ENCODE assay signal across 14 cellular contexts in genomic region chr3:165194477-165195135, GRCh38. TPM values are rescaled to one million over a fixed set of nuclear protein-coding genes. Genes with fewer than 3 reads are reported as not detected.
A peak's percentile ranks its signal among the peaks of the same experiment; 100 is the strongest.
DNase-seq lines count a peak whose midpoint lies in the region; ATAC-seq and TF ChIP-seq lines count a peak whose summit lies in the region.
"Had no signal": no experiment of that assay in that cellular context is flagged by ENCODE, and none has a peak within 500 bp of the region (broad histone marks: within the 10 kb centered on the region; RNA-seq: fewer than 3 reads in every experiment).

No MANE protein-coding gene starts in this region.

- H3K36me3 ChIP-seq in mesenchymal stem cell (ENCODE audit: control insufficient read depth in 1 of 2, insufficient read depth in 2 of 2, low read depth in 1 of 2, low read length in 2 of 2) = no peaks in the 10 kb centered on the region
- H3K36me3 ChIP-seq in osteoblast (ENCODE audit: insufficient read depth, low read length) = no peaks in the 10 kb centered on the region

- H2AK5ac ChIP-seq in mesenchymal stem cell (ENCODE audit: low read length, severe bottlenecking) = no peak overlapping the region

- ATAC-seq in activated naive CD8-positive, alpha-beta T cell treated with anti-CD3 and anti-CD28 coated beads, Interleukin-2, amount 50 U/mL, for 24 hours = no peak
- no peak for ATAC-seq in activated T-cell treated with anti-CD3 and anti-CD28 coated beads, Interleukin-2, amount 50 U/mL, for 4 hours

- no peaks in the 10 kb centered on the region for H3K9me3 Mint-ChIP-seq in activated naive CD8-positive, alpha-beta T cell (ENCODE audit: low read depth)
- no peaks in the 10 kb centered on the region for H3K9me3 Mint-ChIP-seq in activated naive CD8-positive, alpha-beta T cell treated with anti-CD3 and anti-CD28 coated beads, Interleukin-2, amount 50 U/mL, for 24 hours
- no peaks in the 10 kb centered on the region for H3K9me3 Mint-ChIP-seq in activated T-cell treated with anti-CD3 and anti-CD28 coated beads, Interleukin-2, amount 50 U/mL, for 4 hours
- H3K9me3 Mint-ChIP-seq: activated naive CD4-positive, alpha-beta T cell treated with anti-CD3 and anti-CD28 coated beads, Interleukin-2, amount 50 U/mL, for 24 hours had no signal

- H3K23ac ChIP-seq in mesenchymal stem cell (ENCODE audit: low read length in 2 of 2) = no peak overlapping the region

- no peak for TF ChIP-seq CTCF in osteoblast (IDR thresholded peaks at IDR 0.05; ENCODE audit: extremely low read depth, low read depth, low read length)

- H3K27me3 ChIP-seq in mesenchymal stem cell (ENCODE audit: control insufficient read depth in 1 of 2, insufficient read depth in 1 of 2, low read length in 2 of 2) (peaks cover 20 to 77% of the 10 kb centered on the region in 2 experiments), osteoblast (ENCODE audit: insufficient read depth, low read length) (peaks cover 46% of the 10 kb centered on the region)

- no peak overlapping the region for H2BK12ac ChIP-seq in mesenchymal stem cell (ENCODE audit: low read length in 2 of 2)

- no peak overlapping the region for H2BK15ac ChIP-seq in mesenchymal stem cell (ENCODE audit: low read depth, poor library complexity, severe bottlenecking)

- peaks cover 43% of the 10 kb centered on the region for H3K27me3 Mint-ChIP-seq in activated naive CD8-positive, alpha-beta T cell
- peaks cover 59% of the 10 kb centered on the region for H3K27me3 Mint-ChIP-seq in activated naive CD8-positive, alpha-beta T cell treated with anti-CD3 and anti-CD28 coated beads, Interleukin-2, amount 50 U/mL, for 24 hours
- peaks cover 55% of the 10 kb centered on the region for H3K27me3 Mint-ChIP-seq in activated T-cell treated with anti-CD3 and anti-CD28 coated beads, Interleukin-2, amount 50 U/mL, for 4 hours (ENCODE audit: low read depth)

- H3K9me3 ChIP-seq in mesenchymal stem cell (ENCODE audit: control insufficient read depth, low read length) (no peaks in the 10 kb centered on the region), osteoblast (ENCODE audit: low read depth, low read length) (no peaks in the 10 kb centered on the region)

- H3K36me3 Mint-ChIP-seq in activated naive CD8-positive, alpha-beta T cell = peaks cover 2% of the 10 kb centered on the region
- no peaks in the 10 kb centered on the region for H3K36me3 Mint-ChIP-seq in activated naive CD8-positive, alpha-beta T cell treated with anti-CD3 and anti-CD28 coated beads, Interleukin-2, amount 50 U/mL, for 24 hours (ENCODE audit: low read depth)
- no peaks in the 10 kb centered on the region for H3K36me3 Mint-ChIP-seq in activated T-cell treated with anti-CD3 and anti-CD28 coated beads, Interleukin-2, amount 50 U/mL, for 4 hours (ENCODE audit: insufficient read depth)
- H3K36me3 Mint-ChIP-seq: activated naive CD4-positive, alpha-beta T cell treated with anti-CD3 and anti-CD28 coated beads, Interleukin-2, amount 50 U/mL, for 24 hours had no signal

- no peak overlapping the region for H3K27ac Mint-ChIP-seq in activated naive CD8-positive, alpha-beta T cell
- H3K27ac Mint-ChIP-seq in activated naive CD8-positive, alpha-beta T cell treated with anti-CD3 and anti-CD28 coated beads, Interleukin-2, amount 50 U/mL, for 24 hours = no peak overlapping the region
- H3K27ac Mint-ChIP-seq: activated naive CD4-positive, alpha-beta T cell treated with anti-CD3 and anti-CD28 coated beads, Interleukin-2, amount 50 U/mL, for 24 hours had no signal

- H4K91ac ChIP-seq in mesenchymal stem cell (ENCODE audit: low read length) = no peak overlapping the region

- no peak for DNase-seq in activated naive CD8-positive, alpha-beta T cell treated with anti-CD3 and anti-CD28 coated beads, Interleukin-2, amount 50 U/mL, for 24 hours
- DNase-seq in mesenchymal stem cell = peak; percentile 4
- no peak for DNase-seq in osteoblast (ENCODE audit: insufficient read length, low spot score, missing footprints)
- DNase-seq in EL = no peak
- no peak for DNase-seq in activated T-cell treated with anti-CD3 and anti-CD28 coated beads, Interleukin-2, amount 50 U/mL, for 4 hours
- DNase-seq: DMS153; effector CD4-positive, alpha-beta T cell; Karpas-422; NCI-H2081 treated with DMSO at 0.1 percent for 48 hours had no signal

- H3K27ac ChIP-seq in cingulate gyrus (ENCODE audit: low read depth, low read length) (peak overlapping the region; percentile 74), mesenchymal stem cell (ENCODE audit: low read length, poor library complexity, severe bottlenecking) (no peak overlapping the region), temporal lobe (ENCODE audit: low read depth, low read length) (peak overlapping the region; percentile 83), osteoblast (ENCODE audit: low read depth, low read length) (no peak overlapping the region)

- no peaks in the 10 kb centered on the region for H4K20me1 ChIP-seq in osteoblast (ENCODE audit: insufficient read depth, low read length)

- peaks cover 11% of the 10 kb centered on the region for H3K4me1 ChIP-seq in mesenchymal stem cell (ENCODE audit: control insufficient read depth, insufficient read depth, low read depth, low read length)
- H3K4me1 ChIP-seq in osteoblast (ENCODE audit: insufficient read depth, low read length) = no peaks in the 10 kb centered on the region

- H3K79me1 ChIP-seq in mesenchymal stem cell (replicated peaks; ENCODE audit: low read length, poor library complexity, severe bottlenecking) = no peaks in the 10 kb centered on the region

- H3K4ac ChIP-seq in mesenchymal stem cell (ENCODE audit: low read depth in 1 of 2, low read length in 2 of 2) = no peak overlapping the region

- H2BK120ac ChIP-seq in mesenchymal stem cell (ENCODE audit: low read depth, low read length) = no peak overlapping the region

- H2AFZ ChIP-seq in mesenchymal stem cell (ENCODE audit: low read depth, low read length) = no peak overlapping the region
- no peak overlapping the region for H2AFZ ChIP-seq in osteoblast (ENCODE audit: low read length)

- peaks cover 29% of the 10 kb centered on the region for H3K4me1 Mint-ChIP-seq in activated naive CD8-positive, alpha-beta T cell (ENCODE audit: low read depth)
- H3K4me1 Mint-ChIP-seq in activated naive CD8-positive, alpha-beta T cell treated with anti-CD3 and anti-CD28 coated beads, Interleukin-2, amount 50 U/mL, for 24 hours = peaks cover 15% of the 10 kb centered on the region
- peaks cover 18% of the 10 kb centered on the region for H3K4me1 Mint-ChIP-seq in activated T-cell treated with anti-CD3 and anti-CD28 coated beads, Interleukin-2, amount 50 U/mL, for 4 hours (ENCODE audit: low read depth)

- H3K4me3 ChIP-seq in mesenchymal stem cell (ENCODE audit: insufficient read depth in 1 of 2, low read depth in 1 of 2, low read length in 2 of 2) (no peak overlapping the region), osteoblast (ENCODE audit: insufficient read depth, low read length) (no peak overlapping the region)

- H3K18ac ChIP-seq in mesenchymal stem cell (ENCODE audit: low read depth in 1 of 2, low read length in 2 of 2) = no peak overlapping the region

- H3K79me2 ChIP-seq in osteoblast (ENCODE audit: insufficient read depth, low read length) = no peaks in the 10 kb centered on the region

- H2BK5ac ChIP-seq in mesenchymal stem cell (ENCODE audit: low read depth, low read length, poor library complexity, severe bottlenecking) = no peak overlapping the region

- no peak overlapping the region for H4K8ac ChIP-seq in mesenchymal stem cell (ENCODE audit: low read length)

- H3K4me2 ChIP-seq in mesenchymal stem cell (ENCODE audit: low read length, poor library complexity, severe bottlenecking) (peak overlapping the region; percentile 84), osteoblast (ENCODE audit: insufficient read depth, low read length) (no peak overlapping the region)

- H3K4me3 Mint-ChIP-seq in activated naive CD8-positive, alpha-beta T cell = peak overlapping the region; percentile 65
- no peak overlapping the region for H3K4me3 Mint-ChIP-seq in activated naive CD8-positive, alpha-beta T cell treated with anti-CD3 and anti-CD28 coated beads, Interleukin-2, amount 50 U/mL, for 24 hours
- no peak overlapping the region for H3K4me3 Mint-ChIP-seq in activated T-cell treated with anti-CD3 and anti-CD28 coated beads, Interleukin-2, amount 50 U/mL, for 4 hours

- H3K9ac ChIP-seq in mesenchymal stem cell (ENCODE audit: low read length) = no peak overlapping the region

- H3K14ac ChIP-seq in mesenchymal stem cell (ENCODE audit: low read length in 2 of 2) = no peak overlapping the region

- 2% methylated on average over 12 of the region's 16 CpGs for WGBS in mesenchymal stem cell

RNA-seq across cellular contexts. Expression of gene SLITRK3, which starts 1.6 kb away (rescaled TPM):
- polyA plus RNA-seq in mesenchymal stem cell (2013, experiment 1 of 2) = 0.22 TPM
- polyA plus RNA-seq in mesenchymal stem cell (2013, experiment 2 of 2) = 0.18 TPM
- total RNA-seq in temporal lobe (10.3 TPM), osteoblast (not detected in 2 replicates)
- not detected for total RNA-seq in activated T-cell treated with anti-CD3 and anti-CD28 coated beads, Interleukin-2, amount 50 U/mL, for 4 hours
- total RNA-seq: mesenteric fat pad had no signal

Comparison
In these comparisons a context has a peak if more than half of its experiments do, and no peak if none do; other contexts are left out.
1. H3K27ac ChIP-seq: peak in cingulate gyrus (single experiment) and temporal lobe (single experiment); none in mesenchymal stem cell (single experiment) and osteoblast (single experiment).
2. RNA of gene SLITRK3, which starts 1.6 kb away (total RNA-seq): 10.3 TPM in temporal lobe (single experiment); not detected in osteoblast and not detected in activated T-cell treated with anti-CD3 and anti-CD28 coated beads, Interleukin-2, amount 50 U/mL, for 4 hours; every median in the first group is over 10 times any median in the second.